Comparison of ENCODE assay signal across 19 cellular contexts in genomic region chr1:44637590-44638411, GRCh38. TPM values are rescaled to one million over a fixed set of nuclear protein-coding genes. Genes with fewer than 3 reads are reported as not detected.
DNase-seq lines count a peak whose midpoint lies in the region; ATAC-seq and TF ChIP-seq lines count a peak whose summit lies in the region.
"Had no signal": no experiment of that assay in that cellular context is flagged by ENCODE, and none has a peak within 500 bp of the region (broad histone marks: within the 10 kb centered on the region; RNA-seq: fewer than 3 reads in every experiment).

No MANE protein-coding gene starts in this region.

- TF ChIP-seq CTCF in progenitor cell of endocrine pancreas (IDR thresholded peaks at IDR 0.05; ENCODE audit: unreplicated experiment): no peak

- no peak overlapping the region for H3K4me3 ChIP-seq in ectodermal cell (ENCODE audit: insufficient read depth, low read depth, low read length)
- H3K4me3 ChIP-seq: SJCRH30 had no signal

- H3K4me1 Mint-ChIP-seq in progenitor cell of endocrine pancreas (ENCODE audit: low read depth): peaks cover 23% of the 10 kb centered on the region

- peak overlapping the region; percentile 33 for H3K27ac Mint-ChIP-seq in progenitor cell of endocrine pancreas
- H3K27ac Mint-ChIP-seq: immature natural killer cell; natural killer cell treated with Interleukin-12 subunit alpha and Interleukin-12 subunit beta and Interleukin-15 and Interleukin-18, amount 100 ng/mL, for 72 hours had no signal

- no peaks in the 10 kb centered on the region for H3K27me3 Mint-ChIP-seq in progenitor cell of endocrine pancreas
- H3K27me3 Mint-ChIP-seq: natural killer cell treated with Interleukin-12 subunit alpha and Interleukin-12 subunit beta and Interleukin-15 and Interleukin-18, amount 100 ng/mL, for 72 hours had no signal

- no peaks in the 10 kb centered on the region for H3K9me3 Mint-ChIP-seq in progenitor cell of endocrine pancreas (ENCODE audit: low read depth)
- H3K9me3 Mint-ChIP-seq: immature natural killer cell; natural killer cell treated with Interleukin-12 subunit alpha and Interleukin-12 subunit beta and Interleukin-15 and Interleukin-18, amount 100 ng/mL, for 72 hours had no signal

- no peak for ATAC-seq in HG03159 (IDR thresholded peaks at IDR 0.05; ENCODE audit: unreplicated experiment)
- ATAC-seq: natural killer cell treated with Interleukin-12 subunit alpha and Interleukin-12 subunit beta and Interleukin-15 and Interleukin-18, amount 100 ng/mL, for 72 hours; sciatic nerve had no signal

- no peaks in the 10 kb centered on the region for H3K27me3 ChIP-seq in ectodermal cell (ENCODE audit: control insufficient read depth, insufficient read depth, low read length, poor library complexity, severe bottlenecking)
- H3K27me3 ChIP-seq: SJCRH30 had no signal

- peaks cover 16% of the 10 kb centered on the region for H3K36me3 ChIP-seq in ectodermal cell (ENCODE audit: control insufficient read depth, insufficient read depth, low read length)

- H3K9me3 ChIP-seq in ectodermal cell (ENCODE audit: control insufficient read depth, low read length): no peaks in the 10 kb centered on the region
- H3K9me3 ChIP-seq: SJCRH30 had no signal

- H3K36me3 Mint-ChIP-seq in progenitor cell of endocrine pancreas (ENCODE audit: insufficient read depth): peaks cover 23% of the 10 kb centered on the region

- 79 to 81% methylated on average over 28 of the region's 28 CpGs for WGBS in ectodermal cell, 2 experiments

- DNase-seq in HUDEP-2 (lab: John Stamatoyannopoulos, UW; ENCODE audit: unreplicated experiment in 76 of 76) (peak in 75 of 76 experiments; percentile 61 to 98 (median 93)), OCI-M1 (lab: John Stamatoyannopoulos, UW) (peak; percentile 25), progenitor cell of endocrine pancreas (ENCODE audit: low spot score, unreplicated experiment) (no peak), H4 (ENCODE audit: low spot score) (no peak), germinal center (ENCODE audit: low spot score) (no peak)
- DNase-seq: activated CD4-positive, CD25-positive, alpha-beta regulatory T cell treated with anti-CD3 and anti-CD28 coated beads, Interleukin-2, amount 50 U/mL, for 72 hours; activated gamma-delta T cell treated with Interleukin-2 at 50 U/mL for 16 hours; aorta; immature natural killer cell; NCI-H1436; NCI-H510A; stimulated activated CD4-positive, alpha-beta T cell treated with anti-CD3 and anti-CD28 coated beads, Interleukin-2, amount 100 ng/mL, for 24 hours; T-helper 2 cell had no signal

- no peak overlapping the region for H3K4me3 Mint-ChIP-seq in progenitor cell of endocrine pancreas (ENCODE audit: low read depth)
- H3K4me3 Mint-ChIP-seq: immature natural killer cell; natural killer cell treated with Interleukin-12 subunit alpha and Interleukin-12 subunit beta and Interleukin-15 and Interleukin-18, amount 100 ng/mL, for 72 hours had no signal

- peak overlapping the region; percentile 17 for H3K27ac ChIP-seq in ectodermal cell (ENCODE audit: insufficient read depth, low read depth, low read length, poor library complexity, severe bottlenecking)
- H3K27ac ChIP-seq: SJCRH30 had no signal

- peaks cover 22% of the 10 kb centered on the region for H3K4me1 ChIP-seq in ectodermal cell (ENCODE audit: control insufficient read depth, insufficient read depth, low read length)

RNA-seq across cellular contexts. Expression of gene TMEM53, which starts 36.5 kb away (rescaled TPM):
- 9.3 TPM for polyA plus RNA-seq in ectodermal cell (2013, experiment 1 of 4)
- polyA plus RNA-seq in ectodermal cell (2013, experiment 2 of 4): 10.5 TPM
- 7.3 TPM for polyA plus RNA-seq in ectodermal cell (2013, experiment 3 of 4)
- polyA plus RNA-seq in ectodermal cell (2013, experiment 4 of 4): 8.8 TPM
- total RNA-seq in progenitor cell of endocrine pancreas: 11.8 and 13.9 TPM in 2 replicates
- 11.3 and 18.4 TPM in 2 replicates for total RNA-seq in H4 (2014; rRNA removed; shearing (Covaris generic))

RNA-seq across cellular contexts. Expression of gene ARMH1, which starts 36.7 kb away (rescaled TPM):
- 5.4 TPM for polyA plus RNA-seq in ectodermal cell (2013, experiment 1 of 4)
- 7.9 TPM for polyA plus RNA-seq in ectodermal cell (2013, experiment 2 of 4)
- 6.8 TPM for polyA plus RNA-seq in ectodermal cell (2013, experiment 3 of 4)
- polyA plus RNA-seq in ectodermal cell (2013, experiment 4 of 4): 6.6 TPM
- total RNA-seq in progenitor cell of endocrine pancreas: 14.9 and 15.0 TPM in 2 replicates
- total RNA-seq in H4 (2014; rRNA removed; shearing (Covaris generic)): not detected in 2 replicates
- total RNA-seq: glomerular endothelial cell, SJCRH30 had no signal

Comparison
In these comparisons a context has a peak if more than half of its experiments do, and no peak if none do; other contexts are left out.
1. DNase-seq: peak in HUDEP-2 (75 of 76) and OCI-M1 (single experiment); none in progenitor cell of endocrine pancreas (single experiment), H4 (single experiment) and germinal center (single experiment).
2. RNA of gene ARMH1, which starts 36.7 kb away (total RNA-seq): 14.9 to 15.0 TPM in progenitor cell of endocrine pancreas; not detected in H4; every median in the first group is over 10 times any median in the second.